ENCODE assay signal across 8 cellular contexts in the genomic region with DNA sequence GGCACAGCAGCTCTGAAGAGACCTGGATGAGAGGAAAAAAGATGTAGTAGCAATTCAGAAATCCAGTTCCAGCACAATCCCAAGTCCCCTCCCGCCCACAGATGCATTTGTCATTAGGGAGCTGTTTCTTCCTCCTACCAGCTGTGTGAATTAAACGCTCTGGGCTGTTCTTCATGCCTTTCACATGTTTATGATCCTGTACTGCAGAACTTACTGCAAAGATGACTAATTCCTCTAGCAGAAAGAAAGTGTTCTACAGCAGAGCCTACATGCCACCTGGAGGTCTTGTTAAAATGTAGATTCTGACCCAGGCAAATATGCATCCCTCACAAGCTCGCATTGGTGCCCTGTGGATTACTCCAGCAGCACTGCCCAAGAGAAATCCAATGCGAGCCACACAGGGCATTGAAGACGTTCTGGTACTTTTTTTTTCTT. TPM values are rescaled to one million over a fixed set of nuclear protein-coding genes. Genes with fewer than 3 reads are reported as not detected.
A peak's percentile ranks its signal among the peaks of the same experiment; 100 is the strongest.
DNase-seq lines count a peak whose midpoint lies in the region; FAIRE-seq and TF ChIP-seq lines count a peak whose summit lies in the region.

No MANE protein-coding gene starts in this region.

- WGBS in mesodermal cell (ENCODE audit: insufficient coverage in 2 of 2), 2 experiments, result 76 to 94% methylated on average over 3 to 5 of the region's 5 CpGs

- peak overlapping the region; percentile 93 for H3K4me2 ChIP-seq in BLaER1

- DNase-seq in bronchial epithelial cell (ENCODE audit: low read depth) (peak; percentile 38), RPMI8226 (no peak), substantia nigra (lab: John Stamatoyannopoulos, UW) (no peak), cerebellar cortex (ENCODE audit: low spot score) (no peak), DMS 273 (lab: John Stamatoyannopoulos, UW; ENCODE audit: unreplicated experiment) (no peak)

- no peaks in the 10 kb centered on the region for H3K9me3 ChIP-seq in BLaER1
- no peaks in the 10 kb centered on the region for H3K9me3 ChIP-seq in HUES48 (ENCODE audit: control insufficient read depth, insufficient read depth, low read length)
- H3K9me3 ChIP-seq in mesodermal cell (ENCODE audit: control insufficient read depth, low read length), result no peaks in the 10 kb centered on the region

- H3K4me1 ChIP-seq in BLaER1 (peaks cover 100% of the 10 kb centered on the region), HUES48 (ENCODE audit: control insufficient read depth, insufficient read depth, low read length) (peaks cover 39% of the 10 kb centered on the region), mesodermal cell (ENCODE audit: control insufficient read depth, insufficient read depth, low read length, poor library complexity, severe bottlenecking) (peaks cover 75% of the 10 kb centered on the region)

- peaks cover 100% of the 10 kb centered on the region for H4K20me1 ChIP-seq in BLaER1

- FAIRE-seq in bronchial epithelial cell (lab: Jason Lieb, UNC), result no peak

- H3K27me3 ChIP-seq in BLaER1 (no peaks in the 10 kb centered on the region), HUES48 (ENCODE audit: control insufficient read depth, insufficient read depth, low read length) (no peaks in the 10 kb centered on the region), bronchial epithelial cell (ENCODE audit: control insufficient read depth, insufficient read depth, low read length) (no peaks in the 10 kb centered on the region)

- H3K27ac ChIP-seq in BLaER1 (peak overlapping the region; percentile 10; the same call in 1 of the 2 replicates), HUES48 (ENCODE audit: low read depth, low read length) (peak overlapping the region; percentile 88), mesodermal cell (ENCODE audit: low read depth, low read length, severe bottlenecking) (peak overlapping the region; percentile 23), substantia nigra (ENCODE audit: low read depth, low read length, poor library complexity, severe bottlenecking) (no peak overlapping the region)

- H3K4me3 ChIP-seq in BLaER1, result no peak overlapping the region
- no peak overlapping the region for H3K4me3 ChIP-seq in HUES48 (ENCODE audit: low read depth, low read length)
- no peak overlapping the region for H3K4me3 ChIP-seq in bronchial epithelial cell (ENCODE audit: low read depth, low read length)
- H3K4me3 ChIP-seq in mesodermal cell (ENCODE audit: extremely low read depth, insufficient read depth, low read length, poor library complexity, severe bottlenecking), result no peak overlapping the region

- H3K9ac ChIP-seq in BLaER1 (peak overlapping the region; percentile 36; the same call in 1 of the 2 replicates), HUES48 (ENCODE audit: low read depth, low read length) (no peak overlapping the region)

- no peak for TF ChIP-seq CTCF in bronchial epithelial cell (IDR thresholded peaks at IDR 0.05; ENCODE audit: insufficient read depth, low read length, severe bottlenecking)

- peaks cover 98% of the 10 kb centered on the region for H3K36me3 ChIP-seq in BLaER1
- H3K36me3 ChIP-seq in HUES48 (ENCODE audit: control insufficient read depth, insufficient read depth, low read length), result peaks cover 97% of the 10 kb centered on the region
- H3K36me3 ChIP-seq in bronchial epithelial cell (ENCODE audit: control insufficient read depth, insufficient read depth, low read length), result peaks cover 54% of the 10 kb centered on the region
- H3K36me3 ChIP-seq in mesodermal cell (ENCODE audit: control insufficient read depth, insufficient read depth, low read length), result peaks cover 94% of the 10 kb centered on the region

RNA-seq across cellular contexts. Expression of a gene that starts 6.5 kb away (rescaled TPM):
- 981 and 1,539 TPM in 2 replicates for total RNA-seq in bronchial epithelial cell
- 1,433 TPM for polyA plus RNA-seq in mesodermal cell (2013, experiment 1 of 2)
- 1,329 TPM for polyA plus RNA-seq in mesodermal cell (2013, experiment 2 of 2)

RNA-seq across cellular contexts. Expression of a gene that starts 54.5 kb away (rescaled TPM):
- 19.2 and 22.7 TPM in 2 replicates for total RNA-seq in bronchial epithelial cell
- 92.8 TPM for polyA plus RNA-seq in mesodermal cell (2013, experiment 1 of 2)
- 89.3 TPM for polyA plus RNA-seq in mesodermal cell (2013, experiment 2 of 2)
